In genomic region chr19:55567708-55568328, GRCh38 we compare ENCODE assay signal across 1 cellular context.
TF ChIP-seq lines count a peak whose summit lies in the region.

No MANE protein-coding gene starts in this region.

TF ChIP-seq in HepG2, 621 proteins besides CTCF, POLR2A, EP300 and RAD21:
- TF ChIP-seq PHF20 (CRISPR knock-in tag; IDR thresholded peaks at IDR 0.05): no peak
- TF ChIP-seq ZNF432 (CRISPR knock-in tag; IDR thresholded peaks at IDR 0.05; ENCODE audit: borderline replicate concordance): no peak
- TF ChIP-seq PHB2 (IDR thresholded peaks at IDR 0.05; ENCODE audit: partially characterized antibody): peak; percentile 16
- no peak for TF ChIP-seq GLMP (CRISPR knock-in tag; IDR thresholded peaks at IDR 0.05; ENCODE audit: borderline replicate concordance)
- TF ChIP-seq JUND (CRISPR knock-in tag; IDR thresholded peaks at IDR 0.05): no peak
- TF ChIP-seq RBFOX2 (IDR thresholded peaks at IDR 0.05; ENCODE audit: low read depth, low read length): no peak
- no peak for TF ChIP-seq SMAD9 (CRISPR knock-in tag; IDR thresholded peaks at IDR 0.05)
- no peak for TF ChIP-seq MBNL3 (CRISPR knock-in tag; conservative IDR thresholded peaks at IDR 0.05)
- TF ChIP-seq, protein P1, sequence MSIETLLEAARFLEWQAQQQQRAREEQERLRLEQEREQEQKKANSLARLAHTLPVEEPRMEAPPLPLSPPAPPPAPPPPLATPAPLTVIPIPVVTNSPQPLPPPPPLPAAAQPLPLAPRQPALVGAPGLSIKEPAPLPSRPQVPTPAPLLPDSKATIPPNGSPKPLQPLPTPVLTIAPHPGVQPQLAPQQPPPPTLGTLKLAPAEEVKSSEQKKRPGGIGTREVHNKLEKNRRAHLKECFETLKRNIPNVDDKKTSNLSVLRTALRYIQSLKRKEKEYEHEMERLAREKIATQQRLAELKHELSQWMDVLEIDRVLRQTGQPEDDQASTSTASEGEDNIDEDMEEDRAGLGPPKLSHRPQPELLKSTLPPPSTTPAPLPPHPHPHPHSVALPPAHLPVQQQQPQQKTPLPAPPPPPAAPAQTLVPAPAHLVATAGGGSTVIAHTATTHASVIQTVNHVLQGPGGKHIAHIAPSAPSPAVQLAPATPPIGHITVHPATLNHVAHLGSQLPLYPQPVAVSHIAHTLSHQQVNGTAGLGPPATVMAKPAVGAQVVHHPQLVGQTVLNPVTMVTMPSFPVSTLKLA (IDR thresholded peaks at IDR 0.05): 0 out of 2 replicates have a peak, but pooled peaks have one; percentile 3
- 0 out of 2 replicates have a peak, but pooled peaks have one; percentile 22 for TF ChIP-seq NBN (conservative IDR thresholded peaks at IDR 0.05)
- no peak for TF ChIP-seq ZNF644 (CRISPR knock-in tag; IDR thresholded peaks at IDR 0.05; ENCODE audit: low read depth)
- no peak for TF ChIP-seq ZNF766 (CRISPR knock-in tag; IDR thresholded peaks at IDR 0.05; ENCODE audit: borderline replicate concordance)
